Comparison of ENCODE assay signal across 2 cellular contexts in the genomic region with DNA sequence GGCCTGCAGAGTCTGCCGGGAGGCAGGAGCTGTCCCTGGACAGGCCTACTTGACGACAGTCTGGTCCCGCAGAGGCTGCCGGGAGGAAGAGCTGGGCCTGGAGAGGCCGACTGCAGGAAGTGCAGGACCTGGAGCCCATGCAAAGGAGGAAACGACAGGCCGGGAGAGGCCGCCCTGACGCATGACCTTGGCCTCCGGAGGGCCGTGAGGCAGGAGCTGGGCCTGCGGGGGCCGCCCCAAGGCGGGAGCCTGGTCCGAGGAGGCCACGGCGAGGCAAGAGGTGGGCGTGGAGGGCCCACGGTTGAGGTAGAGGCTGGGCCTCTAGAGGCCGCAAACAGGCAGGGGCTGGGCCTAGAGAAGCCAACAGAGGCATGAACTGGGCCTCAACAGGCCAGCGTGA.
DNase-seq lines count a peak whose midpoint lies in the region; TF ChIP-seq lines count a peak whose summit lies in the region.
"Not testable (repeated sequence)": the region's sequence is repeated elsewhere in the genome, so short reads cannot be mapped to it uniquely, and the experiment has no call there.

No MANE protein-coding gene starts in this region.

- not testable (repeated sequence) for H3K27ac ChIP-seq in esophagus muscularis mucosa (replicated peaks in 1 of 4)

- not testable (repeated sequence) for H3K27me3 ChIP-seq in esophagus muscularis mucosa

- H3K4me3 ChIP-seq in esophagus muscularis mucosa: not testable (repeated sequence)

- not testable (repeated sequence) for TF ChIP-seq EP300 in esophagus muscularis mucosa (IDR thresholded peaks at IDR 0.05)

- intact Hi-C loops in esophagus muscularis mucosa (cut with DNase I): not testable (repeated sequence)

- not testable (repeated sequence) for TF ChIP-seq POLR2A in esophagus muscularis mucosa (IDR thresholded peaks at IDR 0.05; ENCODE audit: low read depth)

- not testable (repeated sequence) for TF ChIP-seq CTCF in esophagus muscularis mucosa (IDR thresholded peaks at IDR 0.05)

- peak; percentile 2 for DNase-seq in DMS53 (lab: John Stamatoyannopoulos, UW)
- DNase-seq in esophagus muscularis mucosa (ENCODE audit: extremely low spot score): peak; percentile 47

- not testable (repeated sequence) for H3K36me3 ChIP-seq in esophagus muscularis mucosa

- H3K4me1 ChIP-seq in esophagus muscularis mucosa: not testable (repeated sequence)

- WGBS in esophagus muscularis mucosa: 100% methylated on average over 3 of the region's 21 CpGs

- H3K9me3 ChIP-seq in esophagus muscularis mucosa: peaks cover 0 to 17% (median 3%) of the 10 kb centered on the region in 4 donors
